In the genomic region with DNA sequence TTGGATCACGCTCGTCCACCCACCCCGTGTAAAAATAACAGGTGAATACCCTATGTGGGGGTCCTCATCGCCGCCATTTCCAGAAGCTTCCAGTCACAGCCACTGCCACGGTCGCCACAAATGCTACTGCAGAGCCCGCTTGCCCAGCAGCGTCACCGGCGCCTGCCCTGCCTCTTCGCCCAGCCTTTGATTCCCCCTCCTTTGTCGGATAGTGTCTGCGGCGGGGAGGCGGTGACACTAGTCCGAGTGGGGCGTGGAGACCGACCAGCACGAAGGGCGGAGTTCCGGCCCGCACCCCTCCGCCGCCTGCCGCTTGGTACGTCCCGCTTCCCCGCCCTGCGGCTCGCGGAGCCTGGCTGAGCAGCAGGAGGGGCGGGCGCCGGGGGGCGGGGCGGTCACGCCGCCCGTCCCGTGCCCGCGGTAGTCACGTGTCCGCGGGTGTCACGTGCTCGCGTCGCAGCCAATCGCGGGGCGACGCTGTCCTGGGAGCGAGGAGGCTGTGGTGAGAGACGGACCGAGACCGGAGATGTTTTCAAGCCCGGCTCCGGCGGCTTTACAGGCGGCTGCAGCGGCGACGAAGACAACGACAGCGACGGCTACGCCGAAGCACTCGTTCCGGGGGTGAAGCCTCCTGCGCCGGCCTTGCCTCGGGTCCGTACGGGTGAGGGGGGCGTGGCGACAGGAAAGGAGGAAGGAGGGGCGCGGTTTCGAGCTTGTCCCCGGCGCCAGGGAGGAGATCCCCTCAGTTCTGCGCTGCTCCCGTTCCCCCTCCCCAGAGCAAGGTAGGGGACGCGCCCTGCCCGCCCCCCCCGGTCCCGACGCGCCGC, we compare ENCODE assay signal across 1 cellular context.
TF ChIP-seq lines count a peak whose summit lies in the region.

A gene (plus strand): TSS at position 467 of the 827 bp plus-strand sequence. CDS start 45,652 bp downstream, outside the sequence.

TF ChIP-seq in HepG2, 621 proteins besides CTCF, POLR2A, EP300 and RAD21 (continued from another document and continues in another):
- peak; percentile 33; the same call in 1 of the 2 replicates for TF ChIP-seq ZNF674 (CRISPR knock-in tag; IDR thresholded peaks at IDR 0.05; ENCODE audit: low read depth)
- no peak for TF ChIP-seq FOXP1 (IDR thresholded peaks at IDR 0.05)
- TF ChIP-seq FOXP1 (CRISPR knock-in tag; IDR thresholded peaks at IDR 0.05): 0 out of 2 replicates have a peak, but pooled peaks have one; percentile 7
- TF ChIP-seq, protein P1, sequence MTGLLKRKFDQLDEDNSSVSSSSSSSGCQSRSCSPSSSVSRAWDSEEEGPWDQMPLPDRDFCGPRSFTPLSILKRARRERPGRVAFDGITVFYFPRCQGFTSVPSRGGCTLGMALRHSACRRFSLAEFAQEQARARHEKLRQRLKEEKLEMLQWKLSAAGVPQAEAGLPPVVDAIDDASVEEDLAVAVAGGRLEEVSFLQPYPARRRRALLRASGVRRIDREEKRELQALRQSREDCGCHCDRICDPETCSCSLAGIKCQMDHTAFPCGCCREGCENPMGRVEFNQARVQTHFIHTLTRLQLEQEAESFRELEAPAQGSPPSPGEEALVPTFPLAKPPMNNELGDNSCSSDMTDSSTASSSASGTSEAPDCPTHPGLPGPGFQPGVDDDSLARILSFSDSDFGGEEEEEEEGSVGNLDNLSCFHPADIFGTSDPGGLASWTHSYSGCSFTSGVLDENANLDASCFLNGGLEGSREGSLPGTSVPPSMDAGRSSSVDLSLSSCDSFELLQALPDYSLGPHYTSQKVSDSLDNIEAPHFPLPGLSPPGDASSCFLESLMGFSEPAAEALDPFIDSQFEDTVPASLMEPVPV (CRISPR knock-in tag; IDR thresholded peaks at IDR 0.05): peak; percentile 66; the same call in 1 of the 2 replicates
- TF ChIP-seq, protein P2, sequence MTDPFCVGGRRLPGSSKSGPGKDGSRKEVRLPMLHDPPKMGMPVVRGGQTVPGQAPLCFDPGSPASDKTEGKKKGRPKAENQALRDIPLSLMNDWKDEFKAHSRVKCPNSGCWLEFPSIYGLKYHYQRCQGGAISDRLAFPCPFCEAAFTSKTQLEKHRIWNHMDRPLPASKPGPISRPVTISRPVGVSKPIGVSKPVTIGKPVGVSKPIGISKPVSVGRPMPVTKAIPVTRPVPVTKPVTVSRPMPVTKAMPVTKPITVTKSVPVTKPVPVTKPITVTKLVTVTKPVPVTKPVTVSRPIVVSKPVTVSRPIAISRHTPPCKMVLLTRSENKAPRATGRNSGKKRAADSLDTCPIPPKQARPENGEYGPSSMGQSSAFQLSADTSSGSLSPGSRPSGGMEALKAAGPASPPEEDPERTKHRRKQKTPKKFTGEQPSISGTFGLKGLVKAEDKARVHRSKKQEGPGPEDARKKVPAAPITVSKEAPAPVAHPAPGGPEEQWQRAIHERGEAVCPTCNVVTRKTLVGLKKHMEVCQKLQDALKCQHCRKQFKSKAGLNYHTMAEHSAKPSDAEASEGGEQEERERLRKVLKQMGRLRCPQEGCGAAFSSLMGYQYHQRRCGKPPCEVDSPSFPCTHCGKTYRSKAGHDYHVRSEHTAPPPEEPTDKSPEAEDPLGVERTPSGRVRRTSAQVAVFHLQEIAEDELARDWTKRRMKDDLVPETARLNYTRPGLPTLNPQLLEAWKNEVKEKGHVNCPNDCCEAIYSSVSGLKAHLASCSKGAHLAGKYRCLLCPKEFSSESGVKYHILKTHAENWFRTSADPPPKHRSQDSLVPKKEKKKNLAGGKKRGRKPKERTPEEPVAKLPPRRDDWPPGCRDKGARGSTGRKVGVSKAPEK (CRISPR knock-in tag; IDR thresholded peaks at IDR 0.05; ENCODE audit: borderline replicate concordance): no peak
- no peak; the same call in 1 of the 2 replicates for TF ChIP-seq MXD4 (CRISPR knock-in tag; IDR thresholded peaks at IDR 0.05)
- peak; percentile 63; the same call in 1 of the 2 replicates for TF ChIP-seq AKAP8 (CRISPR knock-in tag; IDR thresholded peaks at IDR 0.05)
- TF ChIP-seq, protein P3, sequence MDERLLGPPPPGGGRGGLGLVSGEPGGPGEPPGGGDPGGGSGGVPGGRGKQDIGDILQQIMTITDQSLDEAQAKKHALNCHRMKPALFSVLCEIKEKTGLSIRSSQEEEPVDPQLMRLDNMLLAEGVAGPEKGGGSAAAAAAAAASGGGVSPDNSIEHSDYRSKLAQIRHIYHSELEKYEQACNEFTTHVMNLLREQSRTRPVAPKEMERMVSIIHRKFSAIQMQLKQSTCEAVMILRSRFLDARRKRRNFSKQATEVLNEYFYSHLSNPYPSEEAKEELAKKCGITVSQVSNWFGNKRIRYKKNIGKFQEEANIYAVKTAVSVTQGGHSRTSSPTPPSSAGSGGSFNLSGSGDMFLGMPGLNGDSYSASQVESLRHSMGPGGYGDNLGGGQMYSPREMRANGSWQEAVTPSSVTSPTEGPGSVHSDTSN (CRISPR knock-in tag; IDR thresholded peaks at IDR 0.05): no peak
- TF ChIP-seq, protein P4, sequence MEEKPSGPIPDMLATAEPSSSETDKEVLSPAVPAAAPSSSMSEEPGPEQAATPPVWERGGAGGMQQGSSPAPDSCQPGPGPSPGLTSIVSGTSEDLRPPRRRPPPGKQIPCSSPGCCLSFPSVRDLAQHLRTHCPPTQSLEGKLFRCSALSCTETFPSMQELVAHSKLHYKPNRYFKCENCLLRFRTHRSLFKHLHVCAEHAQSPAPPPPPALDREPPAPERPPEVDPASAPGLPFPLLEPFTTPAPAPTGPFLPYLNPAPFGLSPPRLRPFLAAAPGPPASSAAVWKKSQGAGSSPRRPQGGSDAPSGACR (CRISPR knock-in tag; IDR thresholded peaks at IDR 0.05): no peak
- TF ChIP-seq, protein P5, sequence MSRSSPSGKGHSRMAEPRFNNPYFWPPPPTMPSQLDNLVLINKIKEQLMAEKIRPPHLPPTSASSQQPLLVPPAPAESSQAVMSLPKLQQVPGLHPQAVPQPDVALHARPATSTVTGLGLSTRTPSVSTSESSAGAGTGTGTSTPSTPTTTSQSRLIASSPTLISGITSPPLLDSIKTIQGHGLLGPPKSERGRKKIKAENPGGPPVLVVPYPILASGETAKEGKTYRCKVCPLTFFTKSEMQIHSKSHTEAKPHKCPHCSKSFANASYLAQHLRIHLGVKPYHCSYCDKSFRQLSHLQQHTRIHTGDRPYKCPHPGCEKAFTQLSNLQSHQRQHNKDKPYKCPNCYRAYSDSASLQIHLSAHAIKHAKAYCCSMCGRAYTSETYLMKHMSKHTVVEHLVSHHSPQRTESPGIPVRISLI (CRISPR knock-in tag; IDR thresholded peaks at IDR 0.05; ENCODE audit: borderline replicate concordance): peak; percentile 60; the same call in 1 of the 2 replicates
- TF ChIP-seq ZNF615 (CRISPR knock-in tag; IDR thresholded peaks at IDR 0.05; ENCODE audit: borderline replicate concordance): 0 out of 2 replicates have a peak, but pooled peaks have one; percentile 15
- TF ChIP-seq FOXK2 (IDR thresholded peaks at IDR 0.05): peak; percentile 80; the same call in 1 of the 2 replicates
- TF ChIP-seq GATAD2A (CRISPR knock-in tag; IDR thresholded peaks at IDR 0.05): peak; percentile 88
- no peak; the same call in 1 of the 2 replicates for TF ChIP-seq ZNF777 (CRISPR knock-in tag; IDR thresholded peaks at IDR 0.05)
- TF ChIP-seq ZNF788 (CRISPR knock-in tag; IDR thresholded peaks at IDR 0.05; ENCODE audit: borderline replicate concordance): peak; percentile 84
- TF ChIP-seq CHD4 (IDR thresholded peaks at IDR 0.05; ENCODE audit: borderline replicate concordance, low read length): no peak
- peak; percentile 97 for TF ChIP-seq AGO2 (optimal IDR thresholded peaks at IDR 0.05; ENCODE audit: low read depth, low read length)
- TF ChIP-seq ZNF761 (CRISPR knock-in tag; conservative IDR thresholded peaks at IDR 0.05): 0 out of 2 replicates have a peak, but pooled peaks have one; percentile 23
- TF ChIP-seq KLF16 (CRISPR knock-in tag; IDR thresholded peaks at IDR 0.05): no peak; a peak in 1 of 4 replicates
- TF ChIP-seq NAIF1 (CRISPR knock-in tag; IDR thresholded peaks at IDR 0.05; ENCODE audit: borderline replicate concordance): no peak; the same call in 1 of the 2 replicates
- TF ChIP-seq TBP (CRISPR knock-in tag; IDR thresholded peaks at IDR 0.05): no peak
- TF ChIP-seq, protein P6, sequence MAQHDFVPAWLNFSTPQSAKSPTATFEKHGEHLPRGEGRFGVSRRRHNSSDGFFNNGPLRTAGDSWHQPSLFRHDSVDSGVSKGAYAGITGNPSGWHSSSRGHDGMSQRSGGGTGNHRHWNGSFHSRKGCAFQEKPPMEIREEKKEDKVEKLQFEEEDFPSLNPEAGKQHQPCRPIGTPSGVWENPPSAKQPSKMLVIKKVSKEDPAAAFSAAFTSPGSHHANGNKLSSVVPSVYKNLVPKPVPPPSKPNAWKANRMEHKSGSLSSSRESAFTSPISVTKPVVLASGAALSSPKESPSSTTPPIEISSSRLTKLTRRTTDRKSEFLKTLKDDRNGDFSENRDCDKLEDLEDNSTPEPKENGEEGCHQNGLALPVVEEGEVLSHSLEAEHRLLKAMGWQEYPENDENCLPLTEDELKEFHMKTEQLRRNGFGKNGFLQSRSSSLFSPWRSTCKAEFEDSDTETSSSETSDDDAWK (CRISPR knock-in tag; IDR thresholded peaks at IDR 0.05): no peak
- peak; percentile 57; the same call in 1 of the 2 replicates for TF ChIP-seq ATF7-NPFF (CRISPR knock-in tag; IDR thresholded peaks at IDR 0.05; ENCODE audit: low read depth)
- TF ChIP-seq HOXA5 (CRISPR knock-in tag; IDR thresholded peaks at IDR 0.05): peak; percentile 67; the same call in 1 of the 2 replicates
- TF ChIP-seq JUNB (CRISPR knock-in tag; IDR thresholded peaks at IDR 0.05; ENCODE audit: borderline replicate concordance): no peak
- no peak for TF ChIP-seq ZNF549 (CRISPR knock-in tag; IDR thresholded peaks at IDR 0.05)
- 0 out of 2 replicates have a peak, but pooled peaks have one; percentile 50 for TF ChIP-seq ZSCAN31 (CRISPR knock-in tag; IDR thresholded peaks at IDR 0.05; ENCODE audit: low read depth)
- peak; percentile 21; the same call in 1 of the 2 replicates for TF ChIP-seq NFKBIZ (CRISPR knock-in tag; IDR thresholded peaks at IDR 0.05)
- peak; percentile 68; the same call in 1 of the 2 replicates for TF ChIP-seq ZNF235 (CRISPR knock-in tag; IDR thresholded peaks at IDR 0.05; ENCODE audit: borderline replicate concordance)
- TF ChIP-seq, protein P7, sequence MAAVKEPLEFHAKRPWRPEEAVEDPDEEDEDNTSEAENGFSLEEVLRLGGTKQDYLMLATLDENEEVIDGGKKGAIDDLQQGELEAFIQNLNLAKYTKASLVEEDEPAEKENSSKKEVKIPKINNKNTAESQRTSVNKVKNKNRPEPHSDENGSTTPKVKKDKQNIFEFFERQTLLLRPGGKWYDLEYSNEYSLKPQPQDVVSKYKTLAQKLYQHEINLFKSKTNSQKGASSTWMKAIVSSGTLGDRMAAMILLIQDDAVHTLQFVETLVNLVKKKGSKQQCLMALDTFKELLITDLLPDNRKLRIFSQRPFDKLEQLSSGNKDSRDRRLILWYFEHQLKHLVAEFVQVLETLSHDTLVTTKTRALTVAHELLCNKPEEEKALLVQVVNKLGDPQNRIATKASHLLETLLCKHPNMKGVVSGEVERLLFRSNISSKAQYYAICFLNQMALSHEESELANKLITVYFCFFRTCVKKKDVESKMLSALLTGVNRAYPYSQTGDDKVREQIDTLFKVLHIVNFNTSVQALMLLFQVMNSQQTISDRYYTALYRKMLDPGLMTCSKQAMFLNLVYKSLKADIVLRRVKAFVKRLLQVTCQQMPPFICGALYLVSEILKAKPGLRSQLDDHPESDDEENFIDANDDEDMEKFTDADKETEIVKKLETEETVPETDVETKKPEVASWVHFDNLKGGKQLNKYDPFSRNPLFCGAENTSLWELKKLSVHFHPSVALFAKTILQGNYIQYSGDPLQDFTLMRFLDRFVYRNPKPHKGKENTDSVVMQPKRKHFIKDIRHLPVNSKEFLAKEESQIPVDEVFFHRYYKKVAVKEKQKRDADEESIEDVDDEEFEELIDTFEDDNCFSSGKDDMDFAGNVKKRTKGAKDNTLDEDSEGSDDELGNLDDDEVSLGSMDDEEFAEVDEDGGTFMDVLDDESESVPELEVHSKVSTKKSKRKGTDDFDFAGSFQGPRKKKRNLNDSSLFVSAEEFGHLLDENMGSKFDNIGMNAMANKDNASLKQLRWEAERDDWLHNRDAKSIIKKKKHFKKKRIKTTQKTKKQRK (IDR thresholded peaks at IDR 0.05; ENCODE audit: low read length): no peak
- TF ChIP-seq MEIS2 (CRISPR knock-in tag; IDR thresholded peaks at IDR 0.05): peak; percentile 25; the same call in 1 of the 2 replicates
- TF ChIP-seq ZNF24 (IDR thresholded peaks at IDR 0.05): no peak
- TF ChIP-seq, protein P8, sequence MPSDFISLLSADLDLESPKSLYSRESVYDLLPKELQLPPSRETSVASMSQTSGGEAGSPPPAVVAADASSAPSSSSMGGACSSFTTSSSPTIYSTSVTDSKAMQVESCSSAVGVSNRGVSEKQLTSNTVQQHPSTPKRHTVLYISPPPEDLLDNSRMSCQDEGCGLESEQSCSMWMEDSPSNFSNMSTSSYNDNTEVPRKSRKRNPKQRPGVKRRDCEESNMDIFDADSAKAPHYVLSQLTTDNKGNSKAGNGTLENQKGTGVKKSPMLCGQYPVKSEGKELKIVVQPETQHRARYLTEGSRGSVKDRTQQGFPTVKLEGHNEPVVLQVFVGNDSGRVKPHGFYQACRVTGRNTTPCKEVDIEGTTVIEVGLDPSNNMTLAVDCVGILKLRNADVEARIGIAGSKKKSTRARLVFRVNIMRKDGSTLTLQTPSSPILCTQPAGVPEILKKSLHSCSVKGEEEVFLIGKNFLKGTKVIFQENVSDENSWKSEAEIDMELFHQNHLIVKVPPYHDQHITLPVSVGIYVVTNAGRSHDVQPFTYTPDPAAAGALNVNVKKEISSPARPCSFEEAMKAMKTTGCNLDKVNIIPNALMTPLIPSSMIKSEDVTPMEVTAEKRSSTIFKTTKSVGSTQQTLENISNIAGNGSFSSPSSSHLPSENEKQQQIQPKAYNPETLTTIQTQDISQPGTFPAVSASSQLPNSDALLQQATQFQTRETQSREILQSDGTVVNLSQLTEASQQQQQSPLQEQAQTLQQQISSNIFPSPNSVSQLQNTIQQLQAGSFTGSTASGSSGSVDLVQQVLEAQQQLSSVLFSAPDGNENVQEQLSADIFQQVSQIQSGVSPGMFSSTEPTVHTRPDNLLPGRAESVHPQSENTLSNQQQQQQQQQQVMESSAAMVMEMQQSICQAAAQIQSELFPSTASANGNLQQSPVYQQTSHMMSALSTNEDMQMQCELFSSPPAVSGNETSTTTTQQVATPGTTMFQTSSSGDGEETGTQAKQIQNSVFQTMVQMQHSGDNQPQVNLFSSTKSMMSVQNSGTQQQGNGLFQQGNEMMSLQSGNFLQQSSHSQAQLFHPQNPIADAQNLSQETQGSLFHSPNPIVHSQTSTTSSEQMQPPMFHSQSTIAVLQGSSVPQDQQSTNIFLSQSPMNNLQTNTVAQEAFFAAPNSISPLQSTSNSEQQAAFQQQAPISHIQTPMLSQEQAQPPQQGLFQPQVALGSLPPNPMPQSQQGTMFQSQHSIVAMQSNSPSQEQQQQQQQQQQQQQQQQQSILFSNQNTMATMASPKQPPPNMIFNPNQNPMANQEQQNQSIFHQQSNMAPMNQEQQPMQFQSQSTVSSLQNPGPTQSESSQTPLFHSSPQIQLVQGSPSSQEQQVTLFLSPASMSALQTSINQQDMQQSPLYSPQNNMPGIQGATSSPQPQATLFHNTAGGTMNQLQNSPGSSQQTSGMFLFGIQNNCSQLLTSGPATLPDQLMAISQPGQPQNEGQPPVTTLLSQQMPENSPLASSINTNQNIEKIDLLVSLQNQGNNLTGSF (CRISPR knock-in tag; IDR thresholded peaks at IDR 0.05): 0 out of 2 replicates have a peak, but pooled peaks have one; percentile 25
- peak; percentile 92 for TF ChIP-seq ZNF501 (CRISPR knock-in tag; IDR thresholded peaks at IDR 0.05)
